26 cellular contexts compared by ENCODE assay signal in genomic region chr18:23733895-23734294, GRCh38. TPM values are rescaled to one million over a fixed set of nuclear protein-coding genes. Genes with fewer than 3 reads are reported as not detected.
"Had no signal": no experiment of that assay in that cellular context is flagged by ENCODE, and none has a peak within 500 bp of the region (broad histone marks: within the 10 kb centered on the region; RNA-seq: fewer than 3 reads in every experiment).

No MANE protein-coding gene starts in this region.

- DNase-seq: activated CD4-positive, alpha-beta memory T cell treated with anti-CD3 and anti-CD28 coated beads for 36 hours; activated CD4-positive, alpha-beta T cell treated with anti-CD3 and anti-CD28 coated beads for 36 hours; activated CD4-positive, alpha-beta T cell treated with anti-CD3 and anti-CD28 coated beads, Interleukin-2, amount 10 ng/mL, durations not matched to agents 24 days and 14 days; activated CD4-positive, CD25-positive, alpha-beta regulatory T cell; activated CD4-positive, CD25-positive, alpha-beta regulatory T cell treated with anti-CD3 and anti-CD28 coated beads, Interleukin-2, amount 50 U/mL, for 72 hours; activated CD8-positive, alpha-beta memory T cell treated with anti-CD3 and anti-CD28 coated beads for 24 hours; activated effector memory CD4-positive, alpha-beta T cell treated with Interleukin-2 at 50 U/mL for 16 hours; activated gamma-delta T cell treated with Interleukin-2 at 50 U/mL for 16 hours; activated naive CD4-positive, alpha-beta T cell treated with anti-CD3 and anti-CD28 coated beads, Interleukin-2, amount 50 U/mL, for 16 hours; activated naive CD4-positive, alpha-beta T cell treated with Interleukin-2 at 50 U/mL for 16 hours; activated T-cell treated with anti-CD3 and anti-CD28 coated beads, Interleukin-2, amount 50 U/mL, for 4 hours; amniotic stem cell; anterior cingulate cortex; brain microvascular endothelial cell; dorsolateral prefrontal cortex; effector memory CD4-positive, alpha-beta T cell; endodermal cell; foreskin keratinocyte; gastrocnemius medialis; glutamatergic neuron; heart left ventricle; T-helper 17 cell; T1000 had no signal

- H3K4me1 ChIP-seq: foreskin keratinocyte, gastrocnemius medialis had no signal

- H3K27ac ChIP-seq: brain microvascular endothelial cell, coronary artery, dorsolateral prefrontal cortex, esophagus muscularis mucosa, foreskin keratinocyte, gastrocnemius medialis, heart left ventricle had no signal

- FAIRE-seq: astrocyte had no signal

- H3K9me3 ChIP-seq: esophagus muscularis mucosa, gastrocnemius medialis, heart left ventricle had no signal

- H3K36me3 ChIP-seq: brain microvascular endothelial cell, gastrocnemius medialis, heart left ventricle had no signal

- H3K4me3 ChIP-seq: coronary artery, dorsolateral prefrontal cortex, esophagus muscularis mucosa, gastrocnemius medialis, heart left ventricle had no signal

- H3K27me3 ChIP-seq: brain microvascular endothelial cell, esophagus muscularis mucosa, foreskin keratinocyte had no signal

- ATAC-seq: gastrocnemius medialis, heart left ventricle, T-helper 17 cell had no signal

RNA-seq across cellular contexts. Expression of gene LAMA3, which starts 44.6 kb away (rescaled TPM):
- total RNA-seq: activated CD4-positive, alpha-beta T cell treated with anti-CD3 and anti-CD28 coated beads, Interleukin-2, amount 10 ng/mL, durations not matched to agents 24 days and 14 days had no signal
